ENCODE assay signal across 27 cellular contexts in the genomic region with DNA sequence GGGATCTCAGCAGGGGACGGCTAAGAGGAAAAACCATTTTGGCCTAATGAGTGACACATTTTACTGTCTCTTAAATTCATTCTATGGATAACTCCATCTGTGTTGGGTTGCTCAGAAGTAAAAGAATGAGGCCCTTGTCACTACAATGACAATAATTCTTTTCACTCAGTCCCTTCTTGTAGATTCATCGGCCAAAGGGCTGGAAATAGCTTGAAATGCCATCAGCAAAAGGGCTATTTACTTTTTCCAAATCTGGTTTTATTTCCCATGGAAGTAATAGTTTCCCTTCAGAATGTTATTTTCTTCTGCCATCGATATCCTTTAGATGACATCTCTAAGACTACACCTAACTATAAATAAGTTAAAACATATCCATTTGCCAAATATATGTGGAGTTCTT. TPM values are rescaled to one million over a fixed set of nuclear protein-coding genes. Genes with fewer than 3 reads are reported as not detected.
"Had no signal": no experiment of that assay in that cellular context is flagged by ENCODE, and none has a peak within 500 bp of the region (broad histone marks: within the 10 kb centered on the region; RNA-seq: fewer than 3 reads in every experiment).

No MANE protein-coding gene starts in this region.

- ATAC-seq: left lung; natural killer cell; psoas muscle; stimulated activated memory B cell treated with anti-CD40 and anti-IgM and Interleukin-4, amounts not matched to agents 10 μg/mL and 1 μg/mL and 100 μg/mL, for 72 hours; T-cell had no signal

- H3K9me3 ChIP-seq: adrenal gland, colonic mucosa, left lung, psoas muscle, right lobe of liver, stomach, thoracic aorta, upper lobe of left lung had no signal

- H3K4me3 ChIP-seq: adrenal gland, colonic mucosa, left lung, psoas muscle, right lobe of liver, skin epidermis, stomach, thoracic aorta, upper lobe of left lung had no signal

- H3K27ac ChIP-seq: adrenal gland, colonic mucosa, epithelial cell of prostate, left lung, psoas muscle, right lobe of liver, skin epidermis, stomach, thoracic aorta, upper lobe of left lung had no signal

- H3K27me3 ChIP-seq: adrenal gland, colonic mucosa, left lung, right lobe of liver, upper lobe of left lung had no signal

- H3K4me1 ChIP-seq: adrenal gland, colonic mucosa, psoas muscle, right lobe of liver, stomach had no signal

- DNase-seq: activated CD4-positive, alpha-beta T cell treated with anti-CD3 and anti-CD28 coated beads for 1 hour; activated CD4-positive, alpha-beta T cell treated with anti-CD3 and anti-CD28 coated beads, Interleukin-2, amount 50 U/mL, for 1 hour; activated naive CD4-positive, alpha-beta T cell; activated T-cell treated with anti-CD3 and anti-CD28 coated beads, Interleukin-2, amount 50 U/mL, for 24 hours; adrenal gland; colonic mucosa; endodermal cell; immature natural killer cell; left lung; natural killer cell; psoas muscle; right lobe of liver; stimulated activated CD4-positive, alpha-beta T cell treated with anti-CD3 and anti-CD28 coated beads, Interleukin-2, amount 100 ng/mL, for 24 hours; stomach; T-cell; upper lobe of left lung had no signal

- H3K36me3 ChIP-seq: adrenal gland, colonic mucosa, left lung, right lobe of liver, stomach, thoracic aorta, upper lobe of left lung had no signal

RNA-seq across cellular contexts. Expression of a gene that starts 7.4 kb away (rescaled TPM):
- total RNA-seq: activated T-helper 2 cell treated with anti-CD3 and anti-CD28 coated beads, Interferon-gamma antibody, Interleukin-2, Interleukin-4, amounts not matched to agents 10 μg/mL and 5 μg/mL and 100 μg/mL, durations not matched to agents 14 hours and 24 hours and 36 hours; adrenal gland; astrocyte; colonic mucosa; fibroblast of villous mesenchyme; kidney epithelial cell; left lung; lung microvascular endothelial cell; mesothelial cell of epicardium; natural killer cell; osteocyte; psoas muscle; right lobe of liver; stomach; T-cell; thoracic aorta; upper lobe of left lung had no signal
- polyA plus RNA-seq: adrenal gland, immature natural killer cell, psoas muscle, stomach had no signal

RNA-seq across cellular contexts. Expression of a gene that starts 40.8 kb away (rescaled TPM):
- total RNA-seq: activated T-helper 2 cell treated with anti-CD3 and anti-CD28 coated beads, Interferon-gamma antibody, Interleukin-2, Interleukin-4, amounts not matched to agents 10 μg/mL and 5 μg/mL and 100 μg/mL, durations not matched to agents 14 hours and 24 hours and 36 hours; adrenal gland; astrocyte; colonic mucosa; endodermal cell; fibroblast of villous mesenchyme; kidney epithelial cell; lung microvascular endothelial cell; mesothelial cell of epicardium; natural killer cell; osteocyte; psoas muscle; right lobe of liver; stomach; T-cell; thoracic aorta; upper lobe of left lung had no signal
- polyA plus RNA-seq: adrenal gland, immature natural killer cell, psoas muscle, stomach had no signal
